In genomic region chr1:114511048-114511785, GRCh38 we compare ENCODE assay signal across 8 cellular contexts. TPM values are rescaled to one million over a fixed set of nuclear protein-coding genes. Genes with fewer than 3 reads are reported as not detected.
DNase-seq lines count a peak whose midpoint lies in the region; ATAC-seq lines count a peak whose summit lies in the region.

TRIM33 (minus strand) TSS chr1:114511203; CDS start chr1:114511076, 127 bp downstream.

- peak within 1 kb of the TSS; percentile 95 for H3K4me3 ChIP-seq in mesodermal cell (ENCODE audit: extremely low read depth, insufficient read depth, low read length, poor library complexity, severe bottlenecking)

- peak; percentile 73 for ATAC-seq in GM21390 (IDR thresholded peaks at IDR 0.05; ENCODE audit: unreplicated experiment)

- peaks cover 18% of the 10 kb centered on the region for H3K4me1 ChIP-seq in mesodermal cell (ENCODE audit: control insufficient read depth, insufficient read depth, low read length, poor library complexity, severe bottlenecking)

- no peaks in the 10 kb centered on the region for H3K9me3 ChIP-seq in mesodermal cell (ENCODE audit: control insufficient read depth, low read length)

- in situ Hi-C loops in Caki2 (cut with HindIII; ENCODE audit: low pct_unique_long_range_greater_than_20kb, low sequenced_read_pairs) (no loop called here), endometrial microvascular endothelial cells (cut with HindIII; ENCODE audit: inconsistent ontology term, low pct_unique_long_range_greater_than_20kb, low sequenced_read_pairs) (no loop called here)

- 0 to 1% methylated on average over 52 to 62 of the region's 87 CpGs for WGBS in mesodermal cell (ENCODE audit: insufficient coverage in 2 of 2), 2 experiments

- DNase-seq in Caki2 (ENCODE audit: low read depth) (peak; percentile 87), HUDEP-2 (lab: John Stamatoyannopoulos, UW; ENCODE audit: unreplicated experiment in 76 of 76) (peak in 72 of 76 experiments; percentile 34 to 88 (median 76)), NOMO-1 treated with dmso at 0.1 percent for 144 hours (lab: John Stamatoyannopoulos, UW; ENCODE audit: unreplicated experiment) (peak; percentile 76)
- DNase-seq in activated CD8-positive, alpha-beta memory T cell treated with anti-CD3 and anti-CD28 coated beads, Interleukin-2, amount 50 U/mL, for 24 hours (ENCODE audit: extremely low read depth), result peak; percentile 72
- DNase-seq in stimulated activated CD8-positive, alpha-beta memory T cell treated with anti-CD3 and anti-CD28 coated beads, Interleukin-15, amount 100 ng/mL, for 24 hours (ENCODE audit: low read depth), result peak; percentile 89

- peaks cover 17% of the 10 kb centered on the region for H3K36me3 ChIP-seq in mesodermal cell (ENCODE audit: control insufficient read depth, insufficient read depth, low read length)

- H3K27ac ChIP-seq in mesodermal cell (ENCODE audit: low read depth, low read length, severe bottlenecking), result peak within 1 kb of the TSS; percentile 88

RNA-seq across cellular contexts. Expression of gene TRIM33, which starts in this region (rescaled TPM):
- 7.9 and 10.7 TPM in 2 replicates for total RNA-seq in Caki2 (2014; rRNA removed; shearing (Covaris generic); ENCODE audit: low replicate concordance)
- 15.1 TPM for total RNA-seq in endometrial microvascular endothelial cells (ENCODE audit: inconsistent ontology term)
- polyA plus RNA-seq in mesodermal cell (2013, experiment 1 of 2), result 18.9 TPM
- polyA plus RNA-seq in mesodermal cell (2013, experiment 2 of 2), result 19.3 TPM

Comparison
In these comparisons a context has a peak if more than half of its experiments do, and no peak if none do; other contexts are left out.
1. Peak in every context shown above with its lines: DNase-seq, ATAC-seq, H3K4me3 ChIP-seq and H3K27ac ChIP-seq.